ENCODE assay signal across 15 cellular contexts in the genomic region with DNA sequence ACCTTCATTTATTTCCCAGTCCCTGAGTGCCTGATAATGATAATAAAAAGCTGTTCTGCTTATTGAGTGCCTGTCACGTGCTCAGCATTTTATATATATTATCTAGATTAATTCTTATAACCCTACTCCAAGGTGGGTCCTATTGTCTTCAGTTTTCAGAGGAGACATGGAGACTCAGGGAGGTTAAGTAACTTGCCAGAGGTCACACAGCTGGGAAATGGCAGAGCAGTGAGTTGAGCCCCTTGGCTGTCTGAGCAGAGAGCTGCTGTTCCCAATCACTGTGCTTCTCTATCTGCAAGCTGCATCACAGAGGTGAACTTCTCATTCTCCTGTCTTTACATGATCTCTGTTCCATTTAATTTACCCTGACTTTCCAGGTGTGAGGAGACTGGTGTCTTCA. TPM values are rescaled to one million over a fixed set of nuclear protein-coding genes. Genes with fewer than 3 reads are reported as not detected.
DNase-seq lines count a peak whose midpoint lies in the region; ATAC-seq and TF ChIP-seq lines count a peak whose summit lies in the region.
"Had no signal": no experiment of that assay in that cellular context is flagged by ENCODE, and none has a peak within 500 bp of the region (broad histone marks: within the 10 kb centered on the region; RNA-seq: fewer than 3 reads in every experiment).

No MANE protein-coding gene starts in this region.

- no peaks in the 10 kb centered on the region for H3F3A ChIP-seq in neural progenitor cell (ENCODE audit: low read depth)
- peaks cover 3% of the 10 kb centered on the region for H3F3A ChIP-seq in PC-3 (ENCODE audit: low read length, unreplicated experiment)

- WGBS in mammary epithelial cell (ENCODE audit: low coverage, missing lambda C conversion rate) = 100% methylated on average over 1 of the region's 1 CpG

- H3K27ac ChIP-seq in mammary epithelial cell (ENCODE audit: insufficient read depth, low read depth, low read length) (no peak overlapping the region), HCT116 (ENCODE audit: low read depth, low read length) (peak overlapping the region; percentile 99), SJSA1 (peak overlapping the region; percentile 71; the same call in 1 of the 2 replicates), neural progenitor cell (no peak overlapping the region), PC-3 (ENCODE audit: low read length) (no peak overlapping the region)
- H3K27ac ChIP-seq in CD8-positive, alpha-beta T cell (ENCODE audit: low read depth, low read length) = no peak overlapping the region
- H3K27ac ChIP-seq: C4-2B had no signal

- DNase-seq in MCF 10A (ENCODE audit: unreplicated experiment) = no peak
- DNase-seq in mammary epithelial cell = no peak
- DNase-seq in HCT116 (ENCODE audit: low read depth, low spot score) = no peak
- no peak for DNase-seq in SJSA1 (ENCODE audit: low read depth in 1 of 2, low spot score in 2 of 2)
- DNase-seq in neural progenitor cell (ENCODE audit: low spot score) = no peak
- DNase-seq in 8988T = no peak
- no peak for DNase-seq in CD8-positive, alpha-beta T cell
- DNase-seq in PC-3 = no peak
- DNase-seq: AML-193; Calu3; CD4-positive, alpha-beta T cell; DMS79 treated with DMSO at 0.1 percent for 48 hours; GF-D8 had no signal

- in situ Hi-C loops in mammary epithelial cell (cut with MboI; ENCODE audit: low sequenced_read_pairs in 2 of 2) = loop anchor here in 1 of 2 donors (10.0 to 25.0 kb wide), 2 partner anchors 199 to 377 kb away; no protein-coding TSS in a partner anchor

- CTCF ChIA-PET in MCF 10A (lab: Yijun Ruan, JAX) (interaction anchor here (0.6 to 8.4 kb wide), 5 partner anchors 10 to 1081 kb away, joined by 3 to 73 read pairs (median 4); no protein-coding TSS in a partner anchor), mammary epithelial cell (lab: Charles Lee; ENCODE audit: low non-redundant PET) (no interaction called here), HCT116 (lab: Charles Lee) (interaction anchor here (0.8 to 2.1 kb wide), 4 partner anchors 8 to 376 kb away, joined by 3 to 25 read pairs (median 4); no protein-coding TSS in a partner anchor), PC-3 (lab: Charles Lee) (no interaction called here)
- CTCF ChIA-PET in CD8-positive, alpha-beta T cell (lab: Charles Lee) = no interaction called here

- POLR2A ChIA-PET in MCF 10A (lab: Yijun Ruan, JAX) = interaction anchor here (1.7 kb wide), 1 partner anchor 9 kb away, joined by 8 read pairs; no protein-coding TSS in a partner anchor
- POLR2A ChIA-PET in HCT116 (lab: Charles Lee) = interaction anchor here (5.0 to 15.9 kb wide), 2 partner anchors 7 to 10 kb away, joined by 34 to 198 read pairs; no protein-coding TSS in a partner anchor
- POLR2A ChIA-PET in CD8-positive, alpha-beta T cell (lab: Charles Lee) = no interaction called here
- POLR2A ChIA-PET in PC-3 (lab: Charles Lee; ENCODE audit: unreplicated experiment) = no interaction called here

- RAD21 ChIA-PET in HCT116 (lab: Charles Lee; ENCODE audit: low non-redundant PET in 1 of 2, low total read pairs in 2 of 2, uncharacterized antibody in 2 of 2, unreplicated experiment in 2 of 2) = interaction anchor here in 1 of 2 experiments (1.7 kb wide), 1 partner anchor 9 kb away, joined by 4 read pairs; no protein-coding TSS in a partner anchor

- no peaks in the 10 kb centered on the region for H3K9me2 ChIP-seq in HCT116 (ENCODE audit: insufficient read depth)
- no peaks in the 10 kb centered on the region for H3K9me2 ChIP-seq in PC-3 (replicated peaks; ENCODE audit: low read length)

- H3K27ac Mint-ChIP-seq in MCF 10A (ENCODE audit: low read depth, unreplicated experiment) = peak overlapping the region; percentile 54
- H3K27ac Mint-ChIP-seq in neural progenitor cell = peak overlapping the region; percentile 44
- no peak overlapping the region for H3K27ac Mint-ChIP-seq in CD8-positive, alpha-beta T cell
- H3K27ac Mint-ChIP-seq: CD4-positive, alpha-beta T cell had no signal

- TF ChIP-seq POLR2A in HCT116 (IDR thresholded peaks at IDR 0.05; ENCODE audit: borderline replicate concordance, extremely low read depth, insufficient read depth, insufficient read length) = peak; percentile 6

- H3K27me3 Mint-ChIP-seq in MCF 10A (ENCODE audit: insufficient read depth, unreplicated experiment) = no peaks in the 10 kb centered on the region
- peaks cover 14% of the 10 kb centered on the region for H3K27me3 Mint-ChIP-seq in neural progenitor cell (ENCODE audit: insufficient read depth, low read depth)
- peaks cover 17% of the 10 kb centered on the region for H3K27me3 Mint-ChIP-seq in CD8-positive, alpha-beta T cell (ENCODE audit: low read depth)

- ATAC-seq in HCT116 = no peak
- no peak for ATAC-seq in CD8-positive, alpha-beta T cell
- no peak for ATAC-seq in PC-3

- H3K4me3 ChIP-seq in mammary epithelial cell (replicated peaks in 1 of 3; ENCODE audit: insufficient read depth in 1 of 3, low read depth in 2 of 3, low read length in 3 of 3) (no peak overlapping the region), HCT116 (replicated peaks in 1 of 2; ENCODE audit: low read depth in 1 of 2, low read length in 2 of 2) (peak overlapping the region in 1 of 2 experiments; percentile 9; a peak in 1 of 4 replicates), SJSA1 (no peak overlapping the region), neural progenitor cell (no peak overlapping the region), PC-3 (ENCODE audit: low read length) (no peak overlapping the region)
- no peak overlapping the region for H3K4me3 ChIP-seq in CD8-positive, alpha-beta T cell (ENCODE audit: low read depth, low read length)
- H3K4me3 ChIP-seq: HAP-1 had no signal

- H3K79me2 ChIP-seq in mammary epithelial cell (ENCODE audit: insufficient read depth, low read length) = no peaks in the 10 kb centered on the region
- peaks cover 10% of the 10 kb centered on the region; the same call in 1 of the 2 replicates for H3K79me2 ChIP-seq in HCT116 (ENCODE audit: insufficient read depth, low read length)
- no peaks in the 10 kb centered on the region for H3K79me2 ChIP-seq in neural progenitor cell (ENCODE audit: low read depth)
- no peaks in the 10 kb centered on the region for H3K79me2 ChIP-seq in PC-3 (ENCODE audit: low read length)

- H3K4me1 ChIP-seq in mammary epithelial cell (ENCODE audit: insufficient read depth, low read length) (peaks cover 38% of the 10 kb centered on the region), HCT116 (ENCODE audit: control insufficient read depth in 1 of 2, insufficient read depth in 2 of 2, low read length in 2 of 2) (peaks cover 82 to 97% of the 10 kb centered on the region in 2 experiments), SJSA1 (replicated peaks) (peaks cover 66% of the 10 kb centered on the region), neural progenitor cell (peaks cover 8% of the 10 kb centered on the region), PC-3 (ENCODE audit: insufficient read depth, low read length) (peaks cover 56% of the 10 kb centered on the region)
- no peaks in the 10 kb centered on the region for H3K4me1 ChIP-seq in CD8-positive, alpha-beta T cell (ENCODE audit: insufficient read depth, low read length)
- H3K4me1 ChIP-seq: HAP-1 had no signal

- H3K9me3 ChIP-seq in mammary epithelial cell (replicated peaks; ENCODE audit: insufficient read depth, low read length) (no peaks in the 10 kb centered on the region), HCT116 (ENCODE audit: control insufficient read depth in 1 of 2, insufficient read depth in 1 of 2, low read depth in 1 of 2, low read length in 2 of 2) (no peaks in the 10 kb centered on the region), SJSA1 (replicated peaks) (no peaks in the 10 kb centered on the region), neural progenitor cell (ENCODE audit: low read depth) (no peaks in the 10 kb centered on the region), PC-3 (ENCODE audit: low read length) (no peaks in the 10 kb centered on the region)
- no peaks in the 10 kb centered on the region for H3K9me3 ChIP-seq in CD8-positive, alpha-beta T cell (ENCODE audit: low read length)
- H3K9me3 ChIP-seq: HAP-1 had no signal

- H3K36me3 ChIP-seq in mammary epithelial cell (ENCODE audit: insufficient read depth, low read length) (no peaks in the 10 kb centered on the region), HCT116 (ENCODE audit: control insufficient read depth in 1 of 2, insufficient read depth in 2 of 2, low read length in 2 of 2) (no peaks in the 10 kb centered on the region), SJSA1 (no peaks in the 10 kb centered on the region), neural progenitor cell (no peaks in the 10 kb centered on the region), PC-3 (ENCODE audit: low read depth, low read length) (no peaks in the 10 kb centered on the region)
- H3K36me3 ChIP-seq in CD8-positive, alpha-beta T cell (ENCODE audit: insufficient read depth, low read length) = no peaks in the 10 kb centered on the region
- H3K36me3 ChIP-seq: HAP-1 had no signal

- TF ChIP-seq RAD21 in HCT116 (IDR thresholded peaks at IDR 0.05; ENCODE audit: low read depth) = no peak

- H3K4me2 ChIP-seq in mammary epithelial cell (ENCODE audit: insufficient read depth, low read depth, low read length) (no peak overlapping the region), HCT116 (ENCODE audit: low read length) (peak overlapping the region; percentile 67), neural progenitor cell (no peak overlapping the region), PC-3 (ENCODE audit: low read length) (no peak overlapping the region)

- TF ChIP-seq CTCF in MCF 10A (IDR thresholded peaks at IDR 0.05; ENCODE audit: unreplicated experiment) (no peak), mammary epithelial cell (conservative IDR thresholded peaks at IDR 0.05 in 1 of 2, IDR thresholded peaks at IDR 0.05 in 1 of 2; ENCODE audit: extremely low read depth in 1 of 2, insufficient read depth in 1 of 2, low read depth in 1 of 2, low read length in 2 of 2) (no peak), HCT116 (IDR thresholded peaks at IDR 0.05 in 2 of 3, conservative IDR thresholded peaks at IDR 0.05 in 1 of 3; ENCODE audit: borderline replicate concordance in 1 of 3, insufficient read depth in 1 of 3, low read depth in 2 of 3, low read length in 2 of 3) (no peak), neural progenitor cell (IDR thresholded peaks at IDR 0.05) (no peak), PC-3 (conservative IDR thresholded peaks at IDR 0.05; ENCODE audit: low read depth, low read length) (no peak)
- TF ChIP-seq CTCF in CD8-positive, alpha-beta T cell (IDR thresholded peaks at IDR 0.05) = no peak

- no peak overlapping the region for H2AFZ ChIP-seq in mammary epithelial cell (ENCODE audit: low read depth, low read length)
- no peak overlapping the region for H2AFZ ChIP-seq in HCT116 (ENCODE audit: low read depth, low read length, poor library complexity, severe bottlenecking)
- no peak overlapping the region for H2AFZ ChIP-seq in neural progenitor cell (replicated peaks)
- no peak overlapping the region for H2AFZ ChIP-seq in PC-3 (ENCODE audit: low read length)

- BruUV-seq in MCF 10A (replicated peaks; lab: Mats Ljungman, UMichigan) = no TSS peak
- no TSS peak for BruUV-seq in mammary epithelial cell (replicated peaks; lab: Mats Ljungman, UMichigan)
- no TSS peak for BruUV-seq in HCT116 (replicated peaks; lab: Mats Ljungman, UMichigan)
- no TSS peak for BruUV-seq in PC-3 (replicated peaks; lab: Mats Ljungman, UMichigan)

- peaks cover 38% of the 10 kb centered on the region for H3K4me1 Mint-ChIP-seq in MCF 10A (ENCODE audit: insufficient read depth, unreplicated experiment)
- H3K4me1 Mint-ChIP-seq in neural progenitor cell = peaks cover 66% of the 10 kb centered on the region
- no peaks in the 10 kb centered on the region for H3K4me1 Mint-ChIP-seq in CD8-positive, alpha-beta T cell (ENCODE audit: low read depth)

- H3K36me3 Mint-ChIP-seq in MCF 10A (ENCODE audit: insufficient read depth, unreplicated experiment) (no peaks in the 10 kb centered on the region), neural progenitor cell (no peaks in the 10 kb centered on the region)
- no peaks in the 10 kb centered on the region for H3K36me3 Mint-ChIP-seq in CD8-positive, alpha-beta T cell

- H3K27me3 ChIP-seq in mammary epithelial cell (ENCODE audit: insufficient read depth, low read length) (no peaks in the 10 kb centered on the region), HCT116 (ENCODE audit: insufficient read depth, low read length) (no peaks in the 10 kb centered on the region), SJSA1 (replicated peaks) (no peaks in the 10 kb centered on the region), neural progenitor cell (no peaks in the 10 kb centered on the region), PC-3 (ENCODE audit: low read length) (no peaks in the 10 kb centered on the region)
- H3K27me3 ChIP-seq in CD8-positive, alpha-beta T cell (ENCODE audit: insufficient read depth, low read length) = no peaks in the 10 kb centered on the region

- H3K9ac ChIP-seq in mammary epithelial cell (ENCODE audit: insufficient read depth, low read length) = no peak overlapping the region
- peak overlapping the region; percentile 71 for H3K9ac ChIP-seq in HCT116 (ENCODE audit: low read length)
- no peak overlapping the region for H3K9ac ChIP-seq in neural progenitor cell
- no peak overlapping the region for H3K9ac ChIP-seq in PC-3 (ENCODE audit: low read length)

- H4K20me1 ChIP-seq in mammary epithelial cell (ENCODE audit: insufficient read depth, low read length) = no peaks in the 10 kb centered on the region
- H4K20me1 ChIP-seq in HCT116 (ENCODE audit: insufficient read depth) = no peaks in the 10 kb centered on the region
- H4K20me1 ChIP-seq in neural progenitor cell (ENCODE audit: low read depth) = no peaks in the 10 kb centered on the region
- no peaks in the 10 kb centered on the region for H4K20me1 ChIP-seq in PC-3 (ENCODE audit: low read length)

- dilution Hi-C loops in mammary epithelial cell (cut with HindIII; ENCODE audit: low sequenced_read_pairs) = no loop called here

- H3K9me3 Mint-ChIP-seq in MCF 10A (ENCODE audit: unreplicated experiment) = no peaks in the 10 kb centered on the region
- H3K9me3 Mint-ChIP-seq in neural progenitor cell = peaks cover 5% of the 10 kb centered on the region
- H3K9me3 Mint-ChIP-seq in CD8-positive, alpha-beta T cell = no peaks in the 10 kb centered on the region
- H3K9me3 Mint-ChIP-seq: CD4-positive, alpha-beta T cell had no signal

- intact Hi-C loops in MCF 10A (cut with micrococcal nuclease) = no loop called here
- intact Hi-C loops in mammary epithelial cell (cut with micrococcal nuclease) = no loop called here
- intact Hi-C loops in HCT116 (cut with micrococcal nuclease) = loop anchor here (10.0 kb wide), 1 partner anchor 717 kb away; the partner anchor contains the start of gene CEP70
- intact Hi-C loops in CD8-positive, alpha-beta T cell (cut with DNase I, micrococcal nuclease) = no loop called here
- intact Hi-C loops in PC-3 (cut with micrococcal nuclease) = loop anchor here (2.0 kb wide), 1 partner anchor 195 kb away; no protein-coding TSS in a partner anchor

- H3K4me3 Mint-ChIP-seq in MCF 10A (ENCODE audit: unreplicated experiment) (no peak overlapping the region), neural progenitor cell (no peak overlapping the region)
- H3K4me3 Mint-ChIP-seq in CD8-positive, alpha-beta T cell = no peak overlapping the region
- H3K4me3 Mint-ChIP-seq: CD4-positive, alpha-beta T cell had no signal

RNA-seq across cellular contexts. Expression of gene MRPS22, which starts 32.3 kb away (rescaled TPM):
- total RNA-seq in MCF 10A (2022) (65.0 and 65.3 TPM in 2 replicates), mammary epithelial cell (10 to 100 TPM; 46.3 to 54.3 TPM), HCT116 (2021; ENCODE audit: unreplicated experiment) (95.1 TPM), neural progenitor cell (ENCODE audit: low replicate concordance) (54.3 and 85.8 TPM in 2 replicates), PC-3 (2014; rRNA removed) (73.3 and 77.0 TPM in 2 replicates)
- 46.9 TPM for polyA plus RNA-seq in mammary epithelial cell
- 12.9 TPM for polyA minus RNA-seq in mammary epithelial cell
- 50.5 and 67.7 TPM in 2 replicates for polyA plus RNA-seq in HCT116 (2012)
- total RNA-seq in SJSA1 (2014; rRNA removed; shearing (Covaris generic)) = 75.3 and 103 TPM in 2 replicates
- total RNA-seq in CD8-positive, alpha-beta T cell = 10 to 100 TPM; 55.4 to 57.6 TPM

Comparison
In these comparisons a context has a peak if more than half of its experiments do, and no peak if none do; other contexts are left out.
1. CTCF ChIA-PET loops: an anchor here in MCF 10A (0.6 to 8.4 kb wide) and HCT116 (0.8 to 2.1 kb wide); none called in mammary epithelial cell, CD8-positive, alpha-beta T cell and PC-3.
2. H3K27ac ChIP-seq: peak in HCT116 (single experiment) and SJSA1 (single experiment); none in mammary epithelial cell (single experiment), neural progenitor cell (single experiment), CD8-positive, alpha-beta T cell (single experiment) and PC-3 (single experiment).
3. POLR2A ChIA-PET loops: an anchor here in MCF 10A (1.7 kb wide) and HCT116 (5.0 to 15.9 kb wide); none called in CD8-positive, alpha-beta T cell and PC-3.
4. intact Hi-C loops: an anchor here in HCT116 (10.0 kb wide) and PC-3 (2.0 kb wide); none called in MCF 10A, mammary epithelial cell and CD8-positive, alpha-beta T cell.